24 cellular contexts compared by ENCODE assay signal in the genomic region with DNA sequence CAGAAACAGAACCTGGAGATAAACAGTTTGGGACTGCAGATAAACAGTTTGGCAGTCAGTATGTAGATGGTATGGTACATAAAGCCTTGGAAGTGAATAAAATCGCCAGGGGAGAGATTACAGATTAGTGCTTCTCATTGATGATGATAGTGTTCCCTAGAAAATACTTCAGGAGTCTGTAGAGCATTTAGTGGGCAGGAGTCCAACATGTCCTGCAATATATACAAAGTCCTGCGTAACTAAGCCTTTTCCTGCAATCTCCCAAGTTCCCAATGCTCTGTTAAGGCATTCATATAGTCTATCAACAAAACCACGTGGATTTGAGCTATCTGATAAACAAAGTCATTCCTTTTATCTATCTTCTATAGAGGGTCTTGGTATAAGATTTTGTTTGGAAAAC.
"Had no signal": no experiment of that assay in that cellular context is flagged by ENCODE, and none has a peak within 500 bp of the region (broad histone marks: within the 10 kb centered on the region; RNA-seq: fewer than 3 reads in every experiment).

No MANE protein-coding gene starts in this region.

- H3K4me3 Mint-ChIP-seq: activated T-cell treated with anti-CD3 and anti-CD28 coated beads, Interleukin-2, amount 50 U/mL, for 24 hours; activated T-helper 17 cell treated with anti-CD3 and anti-CD28 coated beads, Interleukin-2, amount 50 U/mL, for 72 hours; effector memory CD8-positive, alpha-beta T cell; mesothelial cell of epicardium; natural killer cell; stimulated activated effector memory CD8-positive, alpha-beta T cell treated with anti-CD3 and anti-CD28 coated beads, Interleukin-12 subunit alpha, Interleukin-12 subunit beta, amount 100 ng/mL, for 72 hours; type B pancreatic cell; WTC11 had no signal

- H3K4me1 ChIP-seq: adrenal gland, psoas muscle, right atrium auricular region had no signal

- H3K27me3 ChIP-seq: adrenal gland, heart left ventricle, right atrium auricular region, stomach had no signal

- H3K4me3 ChIP-seq: adrenal gland, heart left ventricle, lower lobe of right lung, ovary, psoas muscle, right atrium auricular region, stomach had no signal

- H3K27ac ChIP-seq: adrenal gland, heart left ventricle, lower lobe of right lung, ovary, psoas muscle, right atrium auricular region, stomach had no signal

- DNase-seq: activated CD8-positive, alpha-beta memory T cell treated with anti-CD3 and anti-CD28 coated beads for 24 hours; activated CD8-positive, alpha-beta memory T cell treated with anti-CD3 and anti-CD28 coated beads, Interleukin-2, amount 50 U/mL, for 4 hours; activated T-cell treated with anti-CD3 and anti-CD28 coated beads, Interleukin-2, amount 50 U/mL, for 24 hours; adrenal gland; central memory CD4-positive, alpha-beta T cell; effector memory CD8-positive, alpha-beta T cell; heart left ventricle; kidney; lower lobe of right lung; natural killer cell; ovary; psoas muscle; stimulated activated CD4-positive, alpha-beta T cell treated with anti-CD3 and anti-CD28 coated beads, Interleukin-2, amount 100 ng/mL, for 24 hours; stomach; T1000 had no signal

- H3K9me3 Mint-ChIP-seq: activated T-cell treated with anti-CD3 and anti-CD28 coated beads, Interleukin-2, amount 50 U/mL, for 24 hours; activated T-helper 17 cell treated with anti-CD3 and anti-CD28 coated beads, Interleukin-2, amount 50 U/mL, for 72 hours; effector memory CD8-positive, alpha-beta T cell; natural killer cell; stimulated activated effector memory CD8-positive, alpha-beta T cell treated with anti-CD3 and anti-CD28 coated beads, Interleukin-12 subunit alpha, Interleukin-12 subunit beta, amount 100 ng/mL, for 72 hours had no signal

- H3K36me3 Mint-ChIP-seq: natural killer cell had no signal

- H3K27me3 Mint-ChIP-seq: activated T-cell treated with anti-CD3 and anti-CD28 coated beads, Interleukin-2, amount 50 U/mL, for 24 hours; activated T-helper 17 cell treated with anti-CD3 and anti-CD28 coated beads, Interleukin-2, amount 50 U/mL, for 72 hours; effector memory CD8-positive, alpha-beta T cell; type B pancreatic cell had no signal

- FAIRE-seq: astrocyte, colon, endothelial cell of umbilical vein, kidney had no signal

- H3K9me3 ChIP-seq: adrenal gland, heart left ventricle, lower lobe of right lung, ovary, psoas muscle, right atrium auricular region, stomach had no signal

- H3K4me1 Mint-ChIP-seq: activated T-helper 17 cell treated with anti-CD3 and anti-CD28 coated beads, Interleukin-2, amount 50 U/mL, for 72 hours; mesothelial cell of epicardium; WTC11 had no signal

- H3K36me3 ChIP-seq: adrenal gland, ovary, right atrium auricular region had no signal

- H3K27ac Mint-ChIP-seq: activated T-cell treated with anti-CD3 and anti-CD28 coated beads, Interleukin-2, amount 50 U/mL, for 24 hours; activated T-helper 17 cell treated with anti-CD3 and anti-CD28 coated beads, Interleukin-2, amount 50 U/mL, for 72 hours; effector memory CD8-positive, alpha-beta T cell; mesothelial cell of epicardium; natural killer cell; stimulated activated effector memory CD8-positive, alpha-beta T cell treated with anti-CD3 and anti-CD28 coated beads, Interleukin-12 subunit alpha, Interleukin-12 subunit beta, amount 100 ng/mL, for 72 hours; type B pancreatic cell; WTC11 had no signal
